20 cellular contexts compared by ENCODE assay signal in genomic region chr15:22241451-22241850, GRCh38.
DNase-seq lines count a peak whose midpoint lies in the region; ATAC-seq and TF ChIP-seq lines count a peak whose summit lies in the region.
"Had no signal": no experiment of that assay in that cellular context is flagged by ENCODE, and none has a peak within 500 bp of the region (broad histone marks: within the 10 kb centered on the region; RNA-seq: fewer than 3 reads in every experiment).

No MANE protein-coding gene starts in this region.

- peak overlapping the region; percentile 28 for H3K27ac Mint-ChIP-seq in activated CD4-positive, alpha-beta memory T cell treated with anti-CD3 and anti-CD28 coated beads for 36 hours
- no peak overlapping the region for H3K27ac Mint-ChIP-seq in activated CD4-positive, alpha-beta memory T cell treated with anti-CD3 and anti-CD28 coated beads, Interleukin-2, amount 10 ng/mL, durations not matched to agents 7 days and 5 days
- H3K27ac Mint-ChIP-seq: B cell; CD8-positive, alpha-beta T cell had no signal

- ATAC-seq in HG03025 (IDR thresholded peaks at IDR 0.05; ENCODE audit: low FRiP score, unreplicated experiment): no peak
- ATAC-seq: CD8-positive, alpha-beta T cell; GM12878 had no signal

- H4K20me1 ChIP-seq in BLaER1: no peaks in the 10 kb centered on the region
- H4K20me1 ChIP-seq in osteoblast (ENCODE audit: insufficient read depth, low read length): no peaks in the 10 kb centered on the region

- H3K4me2 ChIP-seq in BLaER1: peak overlapping the region; percentile 67
- H3K4me2 ChIP-seq in osteoblast (ENCODE audit: insufficient read depth, low read length): no peak overlapping the region

- TF ChIP-seq CTCF in RWPE1 (conservative IDR thresholded peaks at IDR 0.05; ENCODE audit: low read depth): no peak
- no peak for TF ChIP-seq CTCF in osteoblast (IDR thresholded peaks at IDR 0.05; ENCODE audit: extremely low read depth, low read depth, low read length)

- no peaks in the 10 kb centered on the region for H3K9me3 Mint-ChIP-seq in activated CD4-positive, alpha-beta memory T cell treated with anti-CD3 and anti-CD28 coated beads for 36 hours
- H3K9me3 Mint-ChIP-seq in activated CD4-positive, alpha-beta memory T cell treated with anti-CD3 and anti-CD28 coated beads, Interleukin-2, amount 10 ng/mL, durations not matched to agents 7 days and 5 days: no peaks in the 10 kb centered on the region
- H3K9me3 Mint-ChIP-seq: CD8-positive, alpha-beta T cell had no signal

- intact Hi-C loops in activated CD4-positive, alpha-beta memory T cell treated with anti-CD3 and anti-CD28 coated beads for 36 hours (cut with micrococcal nuclease): no loop called here

- no peaks in the 10 kb centered on the region for H3K36me3 ChIP-seq in BLaER1
- H3K36me3 ChIP-seq in osteoblast (ENCODE audit: insufficient read depth, low read length): no peaks in the 10 kb centered on the region

- H3K9me3 ChIP-seq in BLaER1 (no peaks in the 10 kb centered on the region), osteoblast (ENCODE audit: low read depth, low read length) (peaks cover 8% of the 10 kb centered on the region)

- POLR2A ChIA-PET in activated CD4-positive, alpha-beta memory T cell treated with anti-CD3 and anti-CD28 coated beads for 36 hours (lab: Charles Lee): no interaction called here
- POLR2A ChIA-PET in activated CD4-positive, alpha-beta memory T cell treated with anti-CD3 and anti-CD28 coated beads, Interleukin-2, amount 10 ng/mL, durations not matched to agents 7 days and 5 days (lab: Charles Lee): no interaction called here
- POLR2A ChIA-PET in RWPE1 (lab: Yijun Ruan, JAX; ENCODE audit: low non-redundant PET): no interaction called here

- H2AFZ ChIP-seq in osteoblast (ENCODE audit: low read length): no peak overlapping the region
- H2AFZ ChIP-seq: GM23248 had no signal

- peaks cover 2% of the 10 kb centered on the region for H3K27me3 Mint-ChIP-seq in activated CD4-positive, alpha-beta memory T cell treated with anti-CD3 and anti-CD28 coated beads for 36 hours
- H3K27me3 Mint-ChIP-seq in activated CD4-positive, alpha-beta memory T cell treated with anti-CD3 and anti-CD28 coated beads, Interleukin-2, amount 10 ng/mL, durations not matched to agents 7 days and 5 days: no peaks in the 10 kb centered on the region

- H3K9ac ChIP-seq in BLaER1: no peak overlapping the region
- H3K9ac ChIP-seq: GM23248 had no signal

- H3K4me3 ChIP-seq in BLaER1 (no peak overlapping the region), osteoblast (ENCODE audit: insufficient read depth, low read length) (no peak overlapping the region)
- H3K4me3 ChIP-seq: GM12878, GM23248 had no signal

- H3K27me3 ChIP-seq in BLaER1 (no peaks in the 10 kb centered on the region), osteoblast (ENCODE audit: insufficient read depth, low read length) (no peaks in the 10 kb centered on the region)

- no peak for DNase-seq in activated CD4-positive, alpha-beta memory T cell treated with anti-CD3 and anti-CD28 coated beads for 36 hours
- DNase-seq in activated CD4-positive, alpha-beta memory T cell treated with anti-CD3 and anti-CD28 coated beads, Interleukin-2, amount 10 ng/mL, durations not matched to agents 7 days and 5 days: no peak
- DNase-seq in RWPE1 (ENCODE audit: low spot score): no peak
- DNase-seq in osteoblast (ENCODE audit: insufficient read length, low spot score, missing footprints): peak; percentile 19
- no peak for DNase-seq in activated naive CD4-positive, alpha-beta T cell treated with anti-CD3 and anti-CD28 coated beads, Interleukin-2, amount 50 U/mL, for 16 hours
- DNase-seq: C1 segment of cervical spinal cord; Caco-2; CD4-positive, CD25-positive, alpha-beta regulatory T cell; CD8-positive, alpha-beta T cell; DMS153; EL; GDM1; GM23248; H7; HCEC 1CT had no signal

- CTCF ChIA-PET in activated CD4-positive, alpha-beta memory T cell treated with anti-CD3 and anti-CD28 coated beads for 36 hours (lab: Charles Lee): interaction anchor here (0.7 kb wide), 1 partner anchor 1885 kb away, joined by 3 read pairs; no protein-coding TSS in a partner anchor
- CTCF ChIA-PET in activated CD4-positive, alpha-beta memory T cell treated with anti-CD3 and anti-CD28 coated beads, Interleukin-2, amount 10 ng/mL, durations not matched to agents 7 days and 5 days (lab: Charles Lee): interaction anchor here (1.3 kb wide), 1 partner anchor 19 kb away, joined by 4 read pairs; no protein-coding TSS in a partner anchor
- CTCF ChIA-PET in RWPE1 (lab: Yijun Ruan, JAX): interaction anchor here (0.6 kb wide), 1 partner anchor 981 kb away, joined by 4 read pairs; no protein-coding TSS in a partner anchor

- no peak overlapping the region for H3K4me3 Mint-ChIP-seq in activated CD4-positive, alpha-beta memory T cell treated with anti-CD3 and anti-CD28 coated beads for 36 hours
- H3K4me3 Mint-ChIP-seq in activated CD4-positive, alpha-beta memory T cell treated with anti-CD3 and anti-CD28 coated beads, Interleukin-2, amount 10 ng/mL, durations not matched to agents 7 days and 5 days: no peak overlapping the region
- H3K4me3 Mint-ChIP-seq: B cell; CD4-positive, CD25-positive, alpha-beta regulatory T cell; CD8-positive, alpha-beta T cell had no signal

- no peaks in the 10 kb centered on the region for H3K4me1 Mint-ChIP-seq in activated CD4-positive, alpha-beta memory T cell treated with anti-CD3 and anti-CD28 coated beads for 36 hours (ENCODE audit: low read depth)
- H3K4me1 Mint-ChIP-seq in activated CD4-positive, alpha-beta memory T cell treated with anti-CD3 and anti-CD28 coated beads, Interleukin-2, amount 10 ng/mL, durations not matched to agents 7 days and 5 days: peaks cover 12% of the 10 kb centered on the region
- H3K4me1 Mint-ChIP-seq: B cell had no signal

- H3K79me2 ChIP-seq in osteoblast (ENCODE audit: insufficient read depth, low read length): no peaks in the 10 kb centered on the region

- no peaks in the 10 kb centered on the region for H3K36me3 Mint-ChIP-seq in activated CD4-positive, alpha-beta memory T cell treated with anti-CD3 and anti-CD28 coated beads for 36 hours
- no peaks in the 10 kb centered on the region for H3K36me3 Mint-ChIP-seq in activated CD4-positive, alpha-beta memory T cell treated with anti-CD3 and anti-CD28 coated beads, Interleukin-2, amount 10 ng/mL, durations not matched to agents 7 days and 5 days (ENCODE audit: low read depth)
- H3K36me3 Mint-ChIP-seq: CD8-positive, alpha-beta T cell had no signal

- H3K4me1 ChIP-seq in BLaER1 (peaks cover 23% of the 10 kb centered on the region), osteoblast (ENCODE audit: insufficient read depth, low read length) (no peaks in the 10 kb centered on the region)
- H3K4me1 ChIP-seq: Caco-2 had no signal

- H3K27ac ChIP-seq in BLaER1: 0 out of 2 replicates have a peak overlapping the region, but pooled peaks have one; percentile 18
- peak overlapping the region; percentile 42; the same call in 1 of the 2 replicates for H3K27ac ChIP-seq in RWPE1
- H3K27ac ChIP-seq in osteoblast (ENCODE audit: low read depth, low read length): no peak overlapping the region
- H3K27ac ChIP-seq: 22Rv1, GM23248 had no signal
